ENCODE assay signal across 1 cellular context in the genomic region with DNA sequence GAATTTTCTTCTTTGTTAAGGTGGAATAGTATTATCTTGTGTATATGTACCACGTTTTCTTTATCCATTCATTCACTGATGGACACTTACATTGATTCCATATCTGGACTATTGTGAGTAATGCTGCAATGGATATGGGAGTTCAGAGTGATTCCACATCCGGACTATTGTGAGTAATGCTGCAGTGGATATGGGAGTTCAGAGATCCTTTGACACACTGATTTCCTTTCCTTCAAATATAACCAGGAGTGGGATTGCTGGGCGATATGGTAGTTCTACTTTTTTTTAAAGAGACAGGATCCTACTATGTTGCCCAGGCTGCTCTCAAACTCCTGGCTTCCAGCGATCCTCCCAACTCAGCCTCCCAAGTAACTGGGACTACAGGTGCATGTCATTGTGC.
TF ChIP-seq lines count a peak whose summit lies in the region.

No MANE protein-coding gene starts in this region.

TF ChIP-seq in IMR-90, 13 proteins besides CTCF, POLR2A, EP300 and RAD21:
- TF ChIP-seq, protein P1, sequence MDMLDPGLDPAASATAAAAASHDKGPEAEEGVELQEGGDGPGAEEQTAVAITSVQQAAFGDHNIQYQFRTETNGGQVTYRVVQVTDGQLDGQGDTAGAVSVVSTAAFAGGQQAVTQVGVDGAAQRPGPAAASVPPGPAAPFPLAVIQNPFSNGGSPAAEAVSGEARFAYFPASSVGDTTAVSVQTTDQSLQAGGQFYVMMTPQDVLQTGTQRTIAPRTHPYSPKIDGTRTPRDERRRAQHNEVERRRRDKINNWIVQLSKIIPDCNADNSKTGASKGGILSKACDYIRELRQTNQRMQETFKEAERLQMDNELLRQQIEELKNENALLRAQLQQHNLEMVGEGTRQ (IDR thresholded peaks at IDR 0.05; ENCODE audit: low read depth, low read length), result no peak
- TF ChIP-seq, protein P2, sequence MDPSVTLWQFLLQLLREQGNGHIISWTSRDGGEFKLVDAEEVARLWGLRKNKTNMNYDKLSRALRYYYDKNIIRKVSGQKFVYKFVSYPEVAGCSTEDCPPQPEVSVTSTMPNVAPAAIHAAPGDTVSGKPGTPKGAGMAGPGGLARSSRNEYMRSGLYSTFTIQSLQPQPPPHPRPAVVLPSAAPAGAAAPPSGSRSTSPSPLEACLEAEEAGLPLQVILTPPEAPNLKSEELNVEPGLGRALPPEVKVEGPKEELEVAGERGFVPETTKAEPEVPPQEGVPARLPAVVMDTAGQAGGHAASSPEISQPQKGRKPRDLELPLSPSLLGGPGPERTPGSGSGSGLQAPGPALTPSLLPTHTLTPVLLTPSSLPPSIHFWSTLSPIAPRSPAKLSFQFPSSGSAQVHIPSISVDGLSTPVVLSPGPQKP (IDR thresholded peaks at IDR 0.05; ENCODE audit: borderline replicate concordance, low read depth, low read length), result no peak
- TF ChIP-seq SMC3 (IDR thresholded peaks at IDR 0.05; ENCODE audit: low read depth, low read length) (no peak), RFX5 (IDR thresholded peaks at IDR 0.05; ENCODE audit: low read depth, low read length) (no peak), RCOR1 (IDR thresholded peaks at IDR 0.05; ENCODE audit: insufficient replicate concordance, low read length) (no peak), CEBPB (IDR thresholded peaks at IDR 0.05; ENCODE audit: low read depth, low read length) (no peak), CHD1 (IDR thresholded peaks at IDR 0.05; ENCODE audit: low read depth, low read length) (no peak), NFE2L2 (IDR thresholded peaks at IDR 0.05; ENCODE audit: low read depth, low read length) (no peak), MAFK (IDR thresholded peaks at IDR 0.05; ENCODE audit: low read depth, low read length) (no peak), BHLHE40 (IDR thresholded peaks at IDR 0.05; ENCODE audit: low read depth, low read length) (no peak), FOS (IDR thresholded peaks at IDR 0.05; ENCODE audit: low read depth, low read length) (no peak), MAZ (IDR thresholded peaks at IDR 0.05; ENCODE audit: borderline replicate concordance, low read depth, low read length) (no peak), MXI1 (IDR thresholded peaks at IDR 0.05; ENCODE audit: borderline replicate concordance, low read depth, low read length) (no peak)
